In the genomic region with DNA sequence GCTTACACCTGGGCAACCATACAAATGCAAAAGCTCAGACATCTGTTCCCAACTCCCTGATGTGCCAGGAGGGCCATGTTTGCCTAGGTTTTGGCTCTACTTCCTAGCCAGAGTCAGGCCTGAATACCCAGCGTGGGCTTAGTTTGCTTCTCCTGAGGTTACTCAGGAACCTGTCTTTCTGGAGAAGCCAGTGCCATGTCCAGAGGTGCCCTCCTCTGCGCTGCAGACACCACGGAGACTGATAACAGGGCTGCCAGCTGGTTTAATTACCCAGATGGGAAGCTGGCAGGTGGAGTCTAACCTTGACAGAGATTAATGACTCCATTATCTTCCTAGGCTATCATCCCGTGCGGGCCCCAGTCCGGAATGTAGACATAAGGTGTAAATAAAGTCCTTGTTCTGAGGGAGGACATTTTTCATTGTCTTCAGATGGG, we compare ENCODE assay signal across 19 cellular contexts. TPM values are rescaled to one million over a fixed set of nuclear protein-coding genes. Genes with fewer than 3 reads are reported as not detected.
DNase-seq lines count a peak whose midpoint lies in the region; ATAC-seq, FAIRE-seq and TF ChIP-seq lines count a peak whose summit lies in the region.
"Had no signal": no experiment of that assay in that cellular context is flagged by ENCODE, and none has a peak within 500 bp of the region (broad histone marks: within the 10 kb centered on the region; RNA-seq: fewer than 3 reads in every experiment).

No MANE protein-coding gene starts in this region.

- TF ChIP-seq POLR2A in Peyer's patch (IDR thresholded peaks at IDR 0.05) = no peak

- FAIRE-seq in small intestine (lab: Jason Lieb, UNC) = no peak
- FAIRE-seq: A549, endothelial cell of umbilical vein, islet of Langerhans had no signal

- H3K27ac ChIP-seq in Peyer's patch (no peak overlapping the region), small intestine (ENCODE audit: low read depth in 1 of 2, low read length in 1 of 2) (no peak overlapping the region)
- H3K27ac ChIP-seq: A549, KMS-11, upper lobe of left lung had no signal

- ATAC-seq in HG03139 (IDR thresholded peaks at IDR 0.05; ENCODE audit: unreplicated experiment) = no peak
- ATAC-seq: A549 had no signal

- no peaks in the 10 kb centered on the region for H3K9me3 ChIP-seq in Peyer's patch
- no peaks in the 10 kb centered on the region for H3K9me3 ChIP-seq in small intestine (ENCODE audit: control insufficient read depth, low read depth)
- H3K9me3 ChIP-seq: upper lobe of left lung had no signal

- H3K4me1 ChIP-seq in Peyer's patch = peaks cover 0 to 4% (median 0%) of the 10 kb centered on the region in 4 donors
- H3K4me1 ChIP-seq in small intestine (ENCODE audit: control insufficient read depth in 2 of 2, insufficient read depth in 1 of 2, low read depth in 1 of 2, low read length in 1 of 2) = no peaks in the 10 kb centered on the region
- H3K4me1 ChIP-seq: A549, upper lobe of left lung had no signal

- no peak for TF ChIP-seq CTCF in Peyer's patch (IDR thresholded peaks at IDR 0.05)

- no peak overlapping the region for H3K4me3 ChIP-seq in Peyer's patch
- H3K4me3 ChIP-seq in small intestine (ENCODE audit: low read depth in 1 of 2, low read length in 2 of 2) = no peak overlapping the region
- H3K4me3 ChIP-seq: A549, upper lobe of left lung had no signal

- peak; percentile 66 to 83 for DNase-seq in NCI-H2081 (lab: John Stamatoyannopoulos, UW)
- DNase-seq in NCI-H2081 treated with DMSO at 0.1 percent for 48 hours (lab: John Stamatoyannopoulos, UW) = no peak
- DNase-seq in NCI-H2171 treated with DMSO at 0.1 percent for 48 hours (lab: John Stamatoyannopoulos, UW) = peak; percentile 93
- DNase-seq in Peyer's patch = peak in 2 of 3 donors; percentile 50 to 57
- peak; percentile 46 for DNase-seq in small intestine
- no peak for DNase-seq in NCI-H128 (lab: John Stamatoyannopoulos, UW; ENCODE audit: unreplicated experiment)
- DNase-seq in AML-193 (lab: John Stamatoyannopoulos, UW) = no peak
- DNase-seq: activated T-cell treated with anti-CD3 and anti-CD28 coated beads, Interleukin-2, amount 50 U/mL, for 48 hours; cerebellar nuclear complex; DMS79 treated with DMSO at 0.1 percent for 48 hours; GOT3; NCI-H446 treated with DMSO at 0.1 percent for 48 hours; stimulated activated CD4-positive, alpha-beta T cell treated with anti-CD3 and anti-CD28 coated beads, Interleukin-4, amount 100 ng/mL, for 4 hours; upper lobe of left lung had no signal

- H3K36me3 ChIP-seq in Peyer's patch (no peaks in the 10 kb centered on the region), small intestine (ENCODE audit: control insufficient read depth in 2 of 2, insufficient read depth in 2 of 2, low read length in 2 of 2) (no peaks in the 10 kb centered on the region)
- H3K36me3 ChIP-seq: upper lobe of left lung had no signal

- 13 to 54% (median 23%) methylated on average over 6 of the region's 6 CpGs for WGBS in small intestine, 3 donors

- H3K27me3 ChIP-seq in Peyer's patch (no peaks in the 10 kb centered on the region), small intestine (ENCODE audit: control insufficient read depth in 2 of 2, insufficient read depth in 2 of 2, low read length in 2 of 2) (no peaks in the 10 kb centered on the region)
- H3K27me3 ChIP-seq: upper lobe of left lung had no signal

RNA-seq across cellular contexts. Expression of a gene that starts 29.1 kb away (rescaled TPM):
- 10 to 100 TPM; 33.4 to 40.3 (median 36.4) TPM for total RNA-seq in Peyer's patch
- polyA plus RNA-seq in small intestine = 10 to 100 TPM in 2 of 3 donors, 1 to 10 TPM in 1; 9.9 to 13.4 (median 11.9) TPM

Comparison
In these comparisons a context has a peak if more than half of its experiments do, and no peak if none do; other contexts are left out.
1. DNase-seq: peak in NCI-H2081 (2 of 2), NCI-H2171 treated with DMSO at 0.1 percent for 48 hours (single experiment), Peyer's patch (2 of 3) and small intestine (single experiment); none in NCI-H2081 treated with DMSO at 0.1 percent for 48 hours (single experiment), NCI-H128 (single experiment) and AML-193 (0 of 2).